Comparison of ENCODE assay signal across 18 cellular contexts in genomic region chr15:75920079-75920478, GRCh38. TPM values are rescaled to one million over a fixed set of nuclear protein-coding genes. Genes with fewer than 3 reads are reported as not detected.
DNase-seq lines count a peak whose midpoint lies in the region; ATAC-seq, FAIRE-seq and TF ChIP-seq lines count a peak whose summit lies in the region.
"Had no signal": no experiment of that assay in that cellular context is flagged by ENCODE, and none has a peak within 500 bp of the region (broad histone marks: within the 10 kb centered on the region; RNA-seq: fewer than 3 reads in every experiment).

No MANE protein-coding gene starts in this region.

- no peak overlapping the region for H3K23ac ChIP-seq in IMR-90 (ENCODE audit: low read depth, low read length)

- no peak overlapping the region for H4K8ac ChIP-seq in IMR-90 (ENCODE audit: low read depth in 2 of 2, low read length in 2 of 2)

- H3K79me2 ChIP-seq in osteoblast (ENCODE audit: insufficient read depth, low read length), result peaks cover 47% of the 10 kb centered on the region

- no peak overlapping the region for H2BK5ac ChIP-seq in IMR-90 (ENCODE audit: low read depth, low read length, poor library complexity, severe bottlenecking)

- no peak overlapping the region for H3K27ac ChIP-seq in IMR-90 (ENCODE audit: insufficient read depth, low read length)
- H3K27ac ChIP-seq in osteoblast (ENCODE audit: low read depth, low read length), result no peak overlapping the region
- H3K27ac ChIP-seq in kidney (ENCODE audit: low read depth in 2 of 2, low read length in 2 of 2), result no peak overlapping the region
- H3K27ac ChIP-seq: HL-60 had no signal

- no peak overlapping the region for H3K9ac ChIP-seq in IMR-90 (ENCODE audit: low read depth, low read length)
- no peak overlapping the region for H3K9ac ChIP-seq in kidney (ENCODE audit: low read length in 2 of 2)

- no peaks in the 10 kb centered on the region for H3K27me3 ChIP-seq in IMR-90 (ENCODE audit: control insufficient read depth, insufficient read depth, low read length)
- H3K27me3 ChIP-seq in osteoblast (ENCODE audit: insufficient read depth, low read length), result no peaks in the 10 kb centered on the region

- no peak overlapping the region for H3K56ac ChIP-seq in IMR-90 (ENCODE audit: extremely low read depth, insufficient read depth, low read length)

- POLR2A ChIA-PET in IMR-90 (lab: Charles Lee; ENCODE audit: unreplicated experiment), result no interaction called here
- POLR2A ChIA-PET in WTC11 (lab: Charles Lee), result interaction anchor here (0.5 kb wide), 1 partner anchor 10 kb away, joined by 3 read pairs; no protein-coding TSS in a partner anchor

- peaks cover 32% of the 10 kb centered on the region for H3K36me3 Mint-ChIP-seq in WTC11

- no peak overlapping the region for H3K4me3 Mint-ChIP-seq in WTC11

- CTCF ChIA-PET in IMR-90 (lab: Yijun Ruan, JAX), result interaction anchor here (0.6 to 1.2 kb wide), 2 partner anchors 9 to 44 kb away, joined by 3 to 4 read pairs; no protein-coding TSS in a partner anchor
- CTCF ChIA-PET in WTC11 (lab: Charles Lee), result interaction anchor here (1.3 to 3.2 kb wide), 3 partner anchors 9 to 192 kb away, joined by 4 to 14 read pairs (median 6); no protein-coding TSS in a partner anchor

- no peaks in the 10 kb centered on the region for H3K9me3 Mint-ChIP-seq in WTC11

- no peak for TF ChIP-seq RAD21 in IMR-90 (IDR thresholded peaks at IDR 0.05; ENCODE audit: low read length)

- H3K4me3 ChIP-seq in IMR-90 (ENCODE audit: insufficient read depth, low read depth, low read length), result no peak overlapping the region
- no peak overlapping the region for H3K4me3 ChIP-seq in fibroblast of mammary gland (ENCODE audit: control insufficient read depth, low read depth, low read length)
- H3K4me3 ChIP-seq in osteoblast (ENCODE audit: insufficient read depth, low read length), result no peak overlapping the region
- no peak overlapping the region for H3K4me3 ChIP-seq in kidney (ENCODE audit: low read length in 2 of 2)
- no peak overlapping the region for H3K4me3 ChIP-seq in lower leg skin (ENCODE audit: low read depth, poor library complexity, severe bottlenecking)

- H2BK15ac ChIP-seq in IMR-90 (ENCODE audit: low read depth, low read length), result no peak overlapping the region

- TF ChIP-seq CTCF in IMR-90 (conservative IDR thresholded peaks at IDR 0.05; ENCODE audit: low read depth, low read length) (no peak), WTC11 (IDR thresholded peaks at IDR 0.05) (no peak), fibroblast of mammary gland (conservative IDR thresholded peaks at IDR 0.05; ENCODE audit: control insufficient read depth, insufficient read depth, low read depth, low read length) (no peak), osteoblast (IDR thresholded peaks at IDR 0.05; ENCODE audit: extremely low read depth, low read depth, low read length) (no peak), kidney (IDR thresholded peaks at IDR 0.05; ENCODE audit: borderline replicate concordance, extremely low read depth, insufficient read depth) (no peak), lower leg skin (IDR thresholded peaks at IDR 0.05) (no peak)

- no peak overlapping the region for H2BK120ac ChIP-seq in IMR-90 (ENCODE audit: low read depth, low read length)

- H3K14ac ChIP-seq in IMR-90 (replicated peaks; ENCODE audit: low read depth, low read length), result no peak overlapping the region

- H4K20me1 ChIP-seq in IMR-90 (ENCODE audit: insufficient read depth, low read length), result peaks cover 40% of the 10 kb centered on the region
- peaks cover 18% of the 10 kb centered on the region for H4K20me1 ChIP-seq in osteoblast (ENCODE audit: insufficient read depth, low read length)

- intact Hi-C loops in IMR-90 (cut with micrococcal nuclease) (loop anchor here (2.0 kb wide), 1 partner anchor 109 kb away; no protein-coding TSS in a partner anchor), kidney (cut with DNase I) (no loop called here), lower leg skin (cut with DNase I; ENCODE audit: low total_unique reads) (no loop called here)

- TF ChIP-seq POLR2A in IMR-90 (IDR thresholded peaks at IDR 0.05; ENCODE audit: low read depth, low read length), result no peak
- no peak for TF ChIP-seq POLR2A in lower leg skin (IDR thresholded peaks at IDR 0.05)

- H3K9me3 ChIP-seq in IMR-90 (ENCODE audit: control insufficient read depth, insufficient read depth, low read length) (no peaks in the 10 kb centered on the region), osteoblast (ENCODE audit: low read depth, low read length) (no peaks in the 10 kb centered on the region), kidney (ENCODE audit: control insufficient read depth in 1 of 2, low read length in 2 of 2) (no peaks in the 10 kb centered on the region)
- H3K9me3 ChIP-seq: Caco-2 had no signal

- no peak overlapping the region for H4K91ac ChIP-seq in IMR-90 (ENCODE audit: insufficient read depth, low read depth, low read length)

- dilution Hi-C loops in IMR-90 (cut with HindIII; ENCODE audit: low sequenced_read_pairs, unreplicated experiment), result no loop called here

- H3K4me1 Mint-ChIP-seq in WTC11, result peaks cover 10% of the 10 kb centered on the region

- H2AK5ac ChIP-seq in IMR-90 (ENCODE audit: low read depth, low read length), result no peak overlapping the region

- H3K79me1 ChIP-seq in IMR-90 (ENCODE audit: low read depth in 1 of 2, low read length in 2 of 2), result peaks cover 31 to 67% of the 10 kb centered on the region in 2 experiments

- no peak overlapping the region for H3K18ac ChIP-seq in IMR-90 (ENCODE audit: low read depth, low read length)

- H2AK9ac ChIP-seq in IMR-90 (replicated peaks; ENCODE audit: low read depth, low read length, poor library complexity), result no peak overlapping the region

- H3K9me1 ChIP-seq in IMR-90 (ENCODE audit: insufficient read depth, low read length), result peaks cover 19% of the 10 kb centered on the region

- no peak overlapping the region for H3K4ac ChIP-seq in IMR-90 (ENCODE audit: low read depth, low read length)

- WGBS in IMR-90 (ENCODE audit: extremely low coverage in 2 of 2, insufficient read length in 1 of 2), 2 experiments, result 88% methylated on average over 1 of the region's 1 CpG; no CpG with 5 or more reads in 1 of the 2 experiments
- 93 to 96% methylated on average over 1 of the region's 1 CpG for WGBS in lower leg skin, 2 donors

- no peak overlapping the region for H4K5ac ChIP-seq in IMR-90 (ENCODE audit: low read depth, low read length)

- FAIRE-seq in kidney (lab: Jason Lieb, UNC), result no peak
- FAIRE-seq: G401.6, RCC 7860 had no signal

- in situ Hi-C loops in IMR-90 (cut with MboI; ENCODE audit: low sequenced_read_pairs), result no loop called here

- H2AFZ ChIP-seq in IMR-90 (replicated peaks; ENCODE audit: low read length, poor library complexity) (no peak overlapping the region), osteoblast (ENCODE audit: low read length) (no peak overlapping the region)

- no TSS peak for BruUV-seq in IMR-90 (replicated peaks; lab: Mats Ljungman, UMichigan)

- ATAC-seq in IMR-90 (ENCODE audit: low read depth), result no peak
- no peak for ATAC-seq in WTC11

- H3K27me3 Mint-ChIP-seq in WTC11 (ENCODE audit: low read depth), result no peaks in the 10 kb centered on the region

- H3K4me2 ChIP-seq in IMR-90 (ENCODE audit: low read depth, low read length) (no peak overlapping the region), osteoblast (ENCODE audit: insufficient read depth, low read length) (no peak overlapping the region)

- peak overlapping the region; percentile 55; the same call in 1 of the 2 replicates for H3K27ac Mint-ChIP-seq in WTC11

- peak; percentile 23 for DNase-seq in IMR-90
- no peak for DNase-seq in WTC11 (ENCODE audit: low spot score)
- DNase-seq in fibroblast of mammary gland (ENCODE audit: low read depth), result peak; percentile 15
- peak; percentile 44 for DNase-seq in osteoblast (ENCODE audit: insufficient read length, low spot score, missing footprints)
- DNase-seq in kidney, result no peak
- no peak for DNase-seq in D341Med (ENCODE audit: low spot score)
- DNase-seq in lower leg skin (ENCODE audit: low spot score in 2 of 2), result no peak
- DNase-seq: AML-193, Caco-2, GOT3, KG1, NCI-H1105 treated with DMSO at 0.1 percent for 48 hours, NCI-H187, NCI-H748 treated with DMSO at 0.1 percent for 48 hours, SHP77 treated with DMSO at 0.1 percent for 48 hours had no signal

- H3K36me3 ChIP-seq in IMR-90 (ENCODE audit: control insufficient read depth, insufficient read depth, low read length), result peaks cover 14% of the 10 kb centered on the region
- peaks cover 23% of the 10 kb centered on the region for H3K36me3 ChIP-seq in osteoblast (ENCODE audit: insufficient read depth, low read length)
- peaks cover 5 to 13% of the 10 kb centered on the region in 2 donors for H3K36me3 ChIP-seq in kidney (ENCODE audit: control insufficient read depth in 1 of 2, insufficient read depth in 2 of 2, low read length in 2 of 2)

- H2BK20ac ChIP-seq in IMR-90 (ENCODE audit: low read depth, low read length), result no peak overlapping the region

- H3K4me1 ChIP-seq in IMR-90 (ENCODE audit: control insufficient read depth, insufficient read depth, low read length) (peaks cover 4% of the 10 kb centered on the region), osteoblast (ENCODE audit: insufficient read depth, low read length) (peaks cover 8% of the 10 kb centered on the region), kidney (ENCODE audit: control insufficient read depth in 1 of 2, insufficient read depth in 1 of 2, low read depth in 1 of 2, low read length in 2 of 2) (peaks cover 5 to 9% of the 10 kb centered on the region in 2 donors)

TF ChIP-seq in IMR-90, 13 proteins besides CTCF, POLR2A, EP300 and RAD21 (continues in another document):
- no peak for TF ChIP-seq NFE2L2 (IDR thresholded peaks at IDR 0.05; ENCODE audit: low read depth, low read length)
- no peak for TF ChIP-seq SMC3 (IDR thresholded peaks at IDR 0.05; ENCODE audit: low read depth, low read length)
- no peak for TF ChIP-seq FOS (IDR thresholded peaks at IDR 0.05; ENCODE audit: low read depth, low read length)

TF ChIP-seq in WTC11, 78 proteins besides CTCF, POLR2A, EP300 and RAD21:
- TF ChIP-seq RORB (CRISPR knock-in tag; IDR thresholded peaks at IDR 0.05) (no peak), PREB (CRISPR knock-in tag; IDR thresholded peaks at IDR 0.05; ENCODE audit: borderline replicate concordance) (no peak)

RNA-seq across cellular contexts. Expression of gene FBXO22, which starts 16.4 kb away (rescaled TPM):
- total RNA-seq in IMR-90 (2012; rRNA removed) (43.3 and 45.2 TPM in 2 replicates), WTC11 (2021) (90.3 to 95.7 TPM (median 90.9 TPM) in 3 replicates), osteoblast (27.1 and 27.4 TPM in 2 replicates), kidney (28.7 TPM), lower leg skin (10 to 100 TPM; 17.4 to 25.3 (median 21.6) TPM)
- polyA plus RNA-seq in IMR-90 (2012; rRNA removed) (22.4 and 24.5 TPM in 2 replicates), kidney (ENCODE audit: insufficient read depth, low read depth, low replicate concordance) (24.1 TPM)
- 18.6 and 22.9 TPM in 2 replicates for polyA plus RNA-seq in IMR-90 (2012; cell fraction: cytosol; rRNA removed)
- 11.2 and 17.7 TPM in 2 replicates for polyA plus RNA-seq in IMR-90 (2012; cell fraction: nucleus; rRNA removed; ENCODE audit: low replicate concordance)

Comparison
In these comparisons a context has a peak if more than half of its experiments do, and no peak if none do; other contexts are left out.
1. DNase-seq: peak in IMR-90 (single experiment), fibroblast of mammary gland (single experiment) and osteoblast (single experiment); none in WTC11 (single experiment), kidney (single experiment), D341Med (single experiment) and lower leg skin (0 of 2).